ENCODE assay signal across 13 cellular contexts in the genomic region with DNA sequence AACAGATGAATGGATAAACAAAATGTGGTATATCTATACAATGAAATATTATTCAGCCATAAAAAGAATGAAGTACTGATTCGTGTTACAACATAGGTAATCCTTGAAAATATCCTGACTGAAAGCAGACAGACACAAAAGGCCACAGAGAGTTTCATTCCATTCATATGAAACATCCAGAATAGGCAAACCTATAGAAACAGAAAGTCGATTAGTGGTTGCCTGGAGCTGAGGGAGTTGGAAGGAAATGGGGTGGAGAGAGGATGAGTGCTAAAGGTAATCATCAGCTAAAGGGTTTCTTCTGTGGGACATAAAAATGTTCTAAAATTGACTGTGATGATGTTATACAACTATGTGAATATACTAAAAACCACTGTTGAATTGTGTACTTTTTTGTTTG.
"Had no signal": no experiment of that assay in that cellular context is flagged by ENCODE, and none has a peak within 500 bp of the region (broad histone marks: within the 10 kb centered on the region; RNA-seq: fewer than 3 reads in every experiment).

No MANE protein-coding gene starts in this region.

- H3K9me3 ChIP-seq: colonic mucosa, tibial artery had no signal

- DNase-seq: activated CD4-positive, alpha-beta memory T cell treated with anti-CD3 and anti-CD28 coated beads, Interleukin-2, amount 10 ng/mL, durations not matched to agents 7 days and 5 days; activated CD4-positive, alpha-beta T cell treated with anti-CD3 and anti-CD28 coated beads for 4 hours; activated effector memory CD4-positive, alpha-beta T cell treated with Interleukin-2 at 50 U/mL for 16 hours; activated naive CD4-positive, alpha-beta T cell treated with anti-CD3 and anti-CD28 coated beads, Interleukin-2, amount 50 U/mL, for 16 hours; activated T-cell treated with anti-CD3 and anti-CD28 coated beads, Interleukin-2, amount 50 U/mL, for 24 hours; colonic mucosa; foreskin fibroblast; retina; stimulated activated CD4-positive, alpha-beta T cell treated with anti-CD3 and anti-CD28 coated beads, Interleukin-15, amount 100 ng/mL, for 24 hours; stimulated activated CD4-positive, alpha-beta T cell treated with anti-CD3 and anti-CD28 coated beads, Interleukin-4, amount 100 ng/mL, for 1 hour; stimulated activated naive B cell treated with anti-CD40 and anti-IgM and Interleukin-4, amounts not matched to agents 10 μg/mL and 1 μg/mL and 100 μg/mL, for 72 hours; tibial artery had no signal

- ATAC-seq: natural killer cell treated with Interleukin-12 subunit alpha and Interleukin-12 subunit beta and Interleukin-15 and Interleukin-18, amount 100 ng/mL, for 72 hours; stimulated activated naive B cell treated with anti-CD40 and anti-IgM and Interleukin-4, amounts not matched to agents 10 μg/mL and 1 μg/mL and 100 μg/mL, for 72 hours had no signal

- H3K27me3 ChIP-seq: colonic mucosa, tibial artery had no signal

- H3K4me3 ChIP-seq: colonic mucosa, tibial artery had no signal

- H3K36me3 ChIP-seq: colonic mucosa, tibial artery had no signal

- H3K27ac ChIP-seq: colonic mucosa, tibial artery had no signal
